1 cellular context compared by ENCODE assay signal in genomic region chr5:32067774-32068173, GRCh38.
TF ChIP-seq lines count a peak whose summit lies in the region.

No MANE protein-coding gene starts in this region.

TF ChIP-seq in HepG2, 621 proteins besides CTCF, POLR2A, EP300 and RAD21 (continued from another document):
- TF ChIP-seq HNF1A (IDR thresholded peaks at IDR 0.05; ENCODE audit: low read depth) (no peak), HNF1A (CRISPR knock-in tag; IDR thresholded peaks at IDR 0.05; ENCODE audit: borderline replicate concordance) (no peak)
